Comparison of ENCODE assay signal across 8 cellular contexts in genomic region chr6:7411328-7411727, GRCh38.
"Had no signal": no experiment of that assay in that cellular context is flagged by ENCODE, and none has a peak within 500 bp of the region (broad histone marks: within the 10 kb centered on the region; RNA-seq: fewer than 3 reads in every experiment).

No MANE protein-coding gene starts in this region.

- FAIRE-seq: H54, HepG2 had no signal

- DNase-seq: GM23248, GOT3, H9, HCEC 1CT, KBM-7 had no signal

- H3K9me3 Mint-ChIP-seq: H9, IgD-negative memory B cell had no signal

- ATAC-seq: HepG2 had no signal

- H3K27me3 Mint-ChIP-seq: IgD-negative memory B cell had no signal

- H3K4me3 Mint-ChIP-seq: H9, IgD-negative memory B cell had no signal

- H3K27ac Mint-ChIP-seq: H9, IgD-negative memory B cell had no signal
